Comparison of ENCODE assay signal across 29 cellular contexts in genomic region chr9:4402501-4402900, GRCh38.
"Had no signal": no experiment of that assay in that cellular context is flagged by ENCODE, and none has a peak within 500 bp of the region (broad histone marks: within the 10 kb centered on the region; RNA-seq: fewer than 3 reads in every experiment).

No MANE protein-coding gene starts in this region.

- H3K27me3 Mint-ChIP-seq: stimulated activated naive CD8-positive, alpha-beta T cell treated with anti-CD3 and anti-CD28 coated beads, Interleukin-15, amount 100 ng/mL, for 72 hours; type B pancreatic cell had no signal

- H3K4me3 ChIP-seq: stomach, suprapubic skin, testis, thoracic aorta, thyroid gland, tibial artery, tibial nerve, transverse colon, upper lobe of left lung, upper lobe of right lung, uterus, vagina had no signal

- H3K36me3 ChIP-seq: stomach, suprapubic skin, thoracic aorta, thyroid gland, tibial artery, tibial nerve, transverse colon, upper lobe of left lung, upper lobe of right lung, uterus, vagina had no signal

- DNase-seq: stimulated activated CD4-positive, alpha-beta T cell treated with anti-CD3 and anti-CD28 coated beads, Interleukin-2, amount 100 ng/mL, for 48 hours; stimulated activated CD4-positive, alpha-beta T cell treated with anti-CD3 and anti-CD28 coated beads, Interleukin-4, amount 100 ng/mL, for 1 hour; stimulated activated CD4-positive, alpha-beta T cell treated with anti-CD3 and anti-CD28 coated beads, Interleukin-4, amount 100 ng/mL, for 24 hours; stimulated activated CD4-positive, alpha-beta T cell treated with anti-CD3 and anti-CD28 coated beads, Interleukin-4, amount 100 ng/mL, for 4 hours; stimulated activated CD8-positive, alpha-beta memory T cell treated with anti-CD3 and anti-CD28 coated beads, Interleukin-4, amount 100 ng/mL, for 48 hours; stimulated activated naive B cell treated with anti-CD40 and anti-IgM and Interleukin-4, amounts not matched to agents 10 μg/mL and 1 μg/mL and 100 μg/mL, for 72 hours; stimulated activated naive CD4-positive, alpha-beta T cell; stimulated activated naive CD4-positive, alpha-beta T cell treated with Interleukin-2 at 50 U/mL for 16 hours; stimulated activated naive CD8-positive, alpha-beta T cell treated with anti-CD3 and anti-CD28 coated beads, Interleukin-15, amount 100 ng/mL, for 72 hours; stimulated activated naive CD8-positive, alpha-beta T cell treated with anti-CD3 and anti-CD28 coated beads, Interleukin-15, Interleukin-2, amounts not matched to agents 100 U/mL and 50 U/mL, for 24 hours; stomach; substantia nigra; testis; thyroid gland; tibial artery; transverse colon; trophoblast cell; upper lobe of left lung; upper lobe of right lung; uterus had no signal

- FAIRE-seq: urothelium cell line had no signal

- ATAC-seq: stimulated activated effector memory CD8-positive, alpha-beta T cell treated with anti-CD3 and anti-CD28 coated beads, Interleukin-12 subunit alpha, Interleukin-12 subunit beta, amount 100 ng/mL, for 72 hours; stimulated activated memory B cell treated with anti-CD40 and anti-IgM and Interleukin-4, amounts not matched to agents 10 μg/mL and 1 μg/mL and 100 μg/mL, for 72 hours; stimulated activated naive B cell treated with anti-CD40 and anti-IgM and Interleukin-4, amounts not matched to agents 10 μg/mL and 1 μg/mL and 100 μg/mL, for 72 hours; stimulated activated naive CD8-positive, alpha-beta T cell treated with anti-CD3 and anti-CD28 coated beads, Interleukin-15, amount 100 ng/mL, for 72 hours; stimulated activated naive CD8-positive, alpha-beta T cell treated with anti-CD3 and anti-CD28 coated beads, Interleukin-15, Interleukin-2, amounts not matched to agents 100 U/mL and 50 U/mL, for 24 hours; upper lobe of right lung had no signal

- H3K4me1 ChIP-seq: stomach, suprapubic skin, testis, thyroid gland, tibial artery, tibial nerve, transverse colon, upper lobe of left lung, upper lobe of right lung, uterus, vagina had no signal

- H3K4me1 Mint-ChIP-seq: stimulated activated effector memory CD8-positive, alpha-beta T cell treated with anti-CD3 and anti-CD28 coated beads, Interleukin-12 subunit alpha, Interleukin-12 subunit beta, amount 100 ng/mL, for 72 hours; stimulated activated memory B cell treated with anti-CD40 and anti-IgM and Interleukin-4, amounts not matched to agents 10 μg/mL and 1 μg/mL and 100 μg/mL, for 72 hours; stimulated activated naive B cell treated with anti-CD40 and anti-IgM and Interleukin-4, amounts not matched to agents 10 μg/mL and 1 μg/mL and 100 μg/mL, for 72 hours; stimulated activated naive CD8-positive, alpha-beta T cell treated with anti-CD3 and anti-CD28 coated beads, Interleukin-15, amount 100 ng/mL, for 72 hours had no signal

- H3K9me3 ChIP-seq: suprapubic skin, testis, thyroid gland, upper lobe of right lung, vagina had no signal

- H3K27ac Mint-ChIP-seq: stimulated activated effector memory CD8-positive, alpha-beta T cell treated with anti-CD3 and anti-CD28 coated beads, Interleukin-12 subunit alpha, Interleukin-12 subunit beta, amount 100 ng/mL, for 72 hours; stimulated activated memory B cell treated with anti-CD40 and anti-IgM and Interleukin-4, amounts not matched to agents 10 μg/mL and 1 μg/mL and 100 μg/mL, for 72 hours; stimulated activated naive B cell treated with anti-CD40 and anti-IgM and Interleukin-4, amounts not matched to agents 10 μg/mL and 1 μg/mL and 100 μg/mL, for 72 hours; stimulated activated naive CD8-positive, alpha-beta T cell treated with anti-CD3 and anti-CD28 coated beads, Interleukin-15, amount 100 ng/mL, for 72 hours; stimulated activated naive CD8-positive, alpha-beta T cell treated with anti-CD3 and anti-CD28 coated beads, Interleukin-15, Interleukin-2, amounts not matched to agents 100 ng/mL and 50 ng/mL, for 24 hours; type B pancreatic cell had no signal

- H3K4me3 Mint-ChIP-seq: stimulated activated effector memory CD8-positive, alpha-beta T cell treated with anti-CD3 and anti-CD28 coated beads, Interleukin-12 subunit alpha, Interleukin-12 subunit beta, amount 100 ng/mL, for 72 hours; stimulated activated memory B cell treated with anti-CD40 and anti-IgM and Interleukin-4, amounts not matched to agents 10 μg/mL and 1 μg/mL and 100 μg/mL, for 72 hours; stimulated activated naive B cell treated with anti-CD40 and anti-IgM and Interleukin-4, amounts not matched to agents 10 μg/mL and 1 μg/mL and 100 μg/mL, for 72 hours; stimulated activated naive CD8-positive, alpha-beta T cell treated with anti-CD3 and anti-CD28 coated beads, Interleukin-15, amount 100 ng/mL, for 72 hours; stimulated activated naive CD8-positive, alpha-beta T cell treated with anti-CD3 and anti-CD28 coated beads, Interleukin-15, Interleukin-2, amounts not matched to agents 100 ng/mL and 50 ng/mL, for 24 hours; type B pancreatic cell had no signal

- H3K27ac ChIP-seq: stomach, suprapubic skin, testis, thoracic aorta, thyroid gland, tibial artery, tibial nerve, transverse colon, upper lobe of left lung, upper lobe of right lung, uterus, vagina had no signal

- H3K36me3 Mint-ChIP-seq: stimulated activated effector memory CD8-positive, alpha-beta T cell treated with anti-CD3 and anti-CD28 coated beads, Interleukin-12 subunit alpha, Interleukin-12 subunit beta, amount 100 ng/mL, for 72 hours; type B pancreatic cell had no signal

- H3K27me3 ChIP-seq: stomach, suprapubic skin, testis, thyroid gland, tibial artery, tibial nerve, transverse colon, upper lobe of left lung, upper lobe of right lung, uterus, vagina had no signal
